Comparison of ENCODE assay signal across 15 cellular contexts in genomic region chr9:20358201-20358600, GRCh38.
DNase-seq lines count a peak whose midpoint lies in the region; ATAC-seq and TF ChIP-seq lines count a peak whose summit lies in the region.
"Had no signal": no experiment of that assay in that cellular context is flagged by ENCODE, and none has a peak within 500 bp of the region (broad histone marks: within the 10 kb centered on the region; RNA-seq: fewer than 3 reads in every experiment).

No MANE protein-coding gene starts in this region.

- no peaks in the 10 kb centered on the region for H3K9me3 Mint-ChIP-seq in activated naive CD4-positive, alpha-beta T cell treated with anti-CD3 and anti-CD28 coated beads, Interleukin-2, amount 50 U/mL, for 24 hours
- H3K9me3 Mint-ChIP-seq in stimulated activated naive CD8-positive, alpha-beta T cell treated with anti-CD3 and anti-CD28 coated beads, Interleukin-15, amount 100 ng/mL, for 72 hours, result no peaks in the 10 kb centered on the region
- H3K9me3 Mint-ChIP-seq in Caco-2 (ENCODE audit: unreplicated experiment), result no peaks in the 10 kb centered on the region
- H3K9me3 Mint-ChIP-seq: memory B cell had no signal

- H3K9me3 ChIP-seq in Caco-2, result no peaks in the 10 kb centered on the region
- H3K9me3 ChIP-seq: gastroesophageal sphincter, right atrium auricular region had no signal

- peaks cover 27% of the 10 kb centered on the region for H3K36me3 Mint-ChIP-seq in activated naive CD4-positive, alpha-beta T cell treated with anti-CD3 and anti-CD28 coated beads, Interleukin-2, amount 50 U/mL, for 24 hours
- peaks cover 8% of the 10 kb centered on the region for H3K36me3 Mint-ChIP-seq in Caco-2 (ENCODE audit: insufficient read depth, unreplicated experiment)
- H3K36me3 Mint-ChIP-seq: memory B cell had no signal

- peaks cover 93% of the 10 kb centered on the region for H3K4me1 Mint-ChIP-seq in activated naive CD4-positive, alpha-beta T cell treated with anti-CD3 and anti-CD28 coated beads, Interleukin-2, amount 50 U/mL, for 24 hours
- H3K4me1 Mint-ChIP-seq in stimulated activated naive CD8-positive, alpha-beta T cell treated with anti-CD3 and anti-CD28 coated beads, Interleukin-15, amount 100 ng/mL, for 72 hours, result peaks cover 94% of the 10 kb centered on the region
- peaks cover 11% of the 10 kb centered on the region for H3K4me1 Mint-ChIP-seq in Caco-2 (ENCODE audit: low read depth, unreplicated experiment)
- H3K4me1 Mint-ChIP-seq: B cell, memory B cell had no signal

- POLR2A ChIA-PET in Caco-2 (lab: Charles Lee), result no interaction called here

- H3K27me3 ChIP-seq in Caco-2 (replicated peaks; ENCODE audit: control insufficient read depth, insufficient read depth, low read length), result no peaks in the 10 kb centered on the region
- H3K27me3 ChIP-seq: cardiac muscle cell, gastroesophageal sphincter, right atrium auricular region had no signal

- H3K36me3 ChIP-seq in Caco-2 (ENCODE audit: control insufficient read depth, insufficient read depth, low read length), result no peaks in the 10 kb centered on the region
- H3K36me3 ChIP-seq: right atrium auricular region had no signal

- peak overlapping the region; percentile 83 for H3K4me3 Mint-ChIP-seq in activated naive CD4-positive, alpha-beta T cell treated with anti-CD3 and anti-CD28 coated beads, Interleukin-2, amount 50 U/mL, for 24 hours
- peak overlapping the region; percentile 49 to 63 for H3K4me3 Mint-ChIP-seq in stimulated activated naive CD8-positive, alpha-beta T cell treated with anti-CD3 and anti-CD28 coated beads, Interleukin-15, amount 100 ng/mL, for 72 hours
- no peak overlapping the region for H3K4me3 Mint-ChIP-seq in Caco-2 (ENCODE audit: unreplicated experiment)
- H3K4me3 Mint-ChIP-seq: B cell, memory B cell had no signal

- CTCF ChIA-PET in Caco-2 (lab: Charles Lee), result no interaction called here

- peak overlapping the region; percentile 99 for H3K27ac Mint-ChIP-seq in activated naive CD4-positive, alpha-beta T cell treated with anti-CD3 and anti-CD28 coated beads, Interleukin-2, amount 50 U/mL, for 24 hours
- peak overlapping the region; percentile 86 to 93 for H3K27ac Mint-ChIP-seq in stimulated activated naive CD8-positive, alpha-beta T cell treated with anti-CD3 and anti-CD28 coated beads, Interleukin-15, amount 100 ng/mL, for 72 hours
- no peak overlapping the region for H3K27ac Mint-ChIP-seq in Caco-2 (ENCODE audit: unreplicated experiment)
- H3K27ac Mint-ChIP-seq: B cell, memory B cell had no signal

- H3K4me1 ChIP-seq in Caco-2, result peaks cover 20% of the 10 kb centered on the region

- DNase-seq in activated naive CD4-positive, alpha-beta T cell (lab: John Stamatoyannopoulos, UW), result no peak
- peak; percentile 72 for DNase-seq in fibroblast of villous mesenchyme (ENCODE audit: low read depth)
- peak in 1 of 2 donors; percentile 20 for DNase-seq in stimulated activated naive CD8-positive, alpha-beta T cell treated with anti-CD3 and anti-CD28 coated beads, Interleukin-15, amount 100 ng/mL, for 72 hours
- DNase-seq in Caco-2, result no peak
- DNase-seq: NCI-H526 treated with DMSO at 0.1 percent for 48 hours had no signal

- H3K27me3 Mint-ChIP-seq in activated naive CD4-positive, alpha-beta T cell treated with anti-CD3 and anti-CD28 coated beads, Interleukin-2, amount 50 U/mL, for 24 hours, result no peaks in the 10 kb centered on the region
- no peaks in the 10 kb centered on the region for H3K27me3 Mint-ChIP-seq in stimulated activated naive CD8-positive, alpha-beta T cell treated with anti-CD3 and anti-CD28 coated beads, Interleukin-15, amount 100 ng/mL, for 72 hours
- no peaks in the 10 kb centered on the region for H3K27me3 Mint-ChIP-seq in Caco-2 (ENCODE audit: insufficient read depth, unreplicated experiment)
- H3K27me3 Mint-ChIP-seq: B cell, memory B cell had no signal

- TF ChIP-seq CTCF in VCaP (conservative IDR thresholded peaks at IDR 0.05) (no peak), fibroblast of villous mesenchyme (IDR thresholded peaks at IDR 0.05; ENCODE audit: insufficient read depth, low read depth, low read length) (no peak), Caco-2 (IDR thresholded peaks at IDR 0.05; ENCODE audit: insufficient read depth in 1 of 2, low read depth in 1 of 2, low read length in 1 of 2, severe bottlenecking in 1 of 2, unreplicated experiment in 1 of 2) (no peak)

- BruUV-seq in Caco-2 (replicated peaks; lab: Mats Ljungman, UMichigan), result no TSS peak

- H3K4me3 ChIP-seq in fibroblast of villous mesenchyme (ENCODE audit: low read depth, low read length) (no peak overlapping the region), Caco-2 (ENCODE audit: low read depth, low read length) (no peak overlapping the region)
- H3K4me3 ChIP-seq: cardiac muscle cell, gastroesophageal sphincter, right atrium auricular region had no signal

- H3K27ac ChIP-seq in VCaP, result peak overlapping the region; percentile 77
- H3K27ac ChIP-seq: right atrium auricular region had no signal

- intact Hi-C loops in Caco-2 (cut with micrococcal nuclease; ENCODE audit: unreplicated experiment), result loop anchor here (5.0 to 10.0 kb wide), 2 partner anchors 211 to 427 kb away; no protein-coding TSS in a partner anchor

- ATAC-seq in stimulated activated naive CD8-positive, alpha-beta T cell treated with anti-CD3 and anti-CD28 coated beads, Interleukin-15, amount 100 ng/mL, for 72 hours, result peak; percentile 80
- ATAC-seq in HG03159 (IDR thresholded peaks at IDR 0.05; ENCODE audit: unreplicated experiment) (no peak), GM18870 (IDR thresholded peaks at IDR 0.05; ENCODE audit: unreplicated experiment) (no peak)
- ATAC-seq: gastroesophageal sphincter, SK-N-SH treated with all-trans-retinoic acid at 6 μM for 48 hours had no signal
